8 cellular contexts compared by ENCODE assay signal in genomic region chr7:102690602-102691001, GRCh38. TPM values are rescaled to one million over a fixed set of nuclear protein-coding genes. Genes with fewer than 3 reads are reported as not detected.
"Had no signal": no experiment of that assay in that cellular context is flagged by ENCODE, and none has a peak within 500 bp of the region (broad histone marks: within the 10 kb centered on the region; RNA-seq: fewer than 3 reads in every experiment).

No MANE protein-coding gene starts in this region.

RNA-seq across cellular contexts. Expression of gene SPDYE2B, which starts 40.5 kb away (rescaled TPM):
- total RNA-seq: LHCN-M2, MCF 10A, NCI-H460, OCI-LY7, PC-9, RPMI7951, SJCRH30, SK-MEL-5 had no signal
